Comparison of ENCODE assay signal across 16 cellular contexts in the genomic region with DNA sequence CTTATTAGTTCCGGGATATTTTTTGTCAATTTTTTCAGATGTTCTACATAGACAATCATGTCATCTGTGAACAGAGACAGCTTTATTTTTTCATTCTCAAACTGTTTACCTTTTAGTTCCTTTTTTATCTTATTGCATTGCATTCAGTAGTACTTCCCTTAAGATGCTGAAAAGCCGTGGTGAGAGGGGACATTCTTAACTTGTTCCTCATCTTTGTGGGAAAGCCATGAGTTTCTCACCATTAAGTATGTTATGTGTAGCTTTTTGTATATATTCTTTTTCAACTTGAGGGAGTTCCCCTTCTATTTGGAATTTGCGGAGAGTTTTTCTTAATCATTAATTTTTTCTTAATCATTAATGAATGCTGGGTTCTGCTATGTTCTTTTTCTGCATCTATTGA.
"Had no signal": no experiment of that assay in that cellular context is flagged by ENCODE, and none has a peak within 500 bp of the region (broad histone marks: within the 10 kb centered on the region; RNA-seq: fewer than 3 reads in every experiment).

No MANE protein-coding gene starts in this region.

- H3K36me3 ChIP-seq: colonic mucosa, heart left ventricle, pancreas, stomach, thoracic aorta had no signal

- H3K27me3 ChIP-seq: colonic mucosa, foreskin keratinocyte, heart left ventricle, pancreas, stomach had no signal

- H3K27ac ChIP-seq: colonic mucosa, foreskin keratinocyte, heart left ventricle, pancreas, stomach, thoracic aorta had no signal

- DNase-seq: activated CD4-positive, alpha-beta T cell treated with anti-CD3 and anti-CD28 coated beads for 4 hours; activated CD8-positive, alpha-beta T cell treated with anti-CD3 and anti-CD28 coated beads, Interleukin-2, amount 10 ng/mL, durations not matched to agents 7 days and 5 days; activated naive CD4-positive, alpha-beta T cell treated with Interleukin-2 at 50 U/mL for 16 hours; activated naive CD8-positive, alpha-beta T cell treated with anti-CD3 and anti-CD28 coated beads, Interleukin-2, amount 50 U/mL, for 24 hours; colonic mucosa; foreskin keratinocyte; heart left ventricle; islet precursor cell; left ventricle myocardium superior; mesendoderm; pancreas; stimulated activated CD4-positive, alpha-beta T cell treated with anti-CD3 and anti-CD28 coated beads, Interleukin-4, amount 100 ng/mL, for 1 hour; stomach had no signal

- H3K4me3 ChIP-seq: colonic mucosa, heart left ventricle, pancreas, stomach, thoracic aorta had no signal

- FAIRE-seq: astrocyte, endothelial cell of umbilical vein, pancreas had no signal
